In genomic region chr1:117740461-117740860, GRCh38 we compare ENCODE assay signal across 16 cellular contexts.
DNase-seq lines count a peak whose midpoint lies in the region; ATAC-seq, FAIRE-seq and TF ChIP-seq lines count a peak whose summit lies in the region.
"Had no signal": no experiment of that assay in that cellular context is flagged by ENCODE, and none has a peak within 500 bp of the region (broad histone marks: within the 10 kb centered on the region; RNA-seq: fewer than 3 reads in every experiment).

No MANE protein-coding gene starts in this region.

- no peak overlapping the region for H2AK9ac ChIP-seq in IMR-90 (replicated peaks; ENCODE audit: low read depth, low read length, poor library complexity)

- H3K79me2 ChIP-seq in H1 (ENCODE audit: control insufficient read depth in 1 of 2, insufficient read depth in 2 of 2, low read length in 2 of 2): no peaks in the 10 kb centered on the region
- H3K79me2 ChIP-seq in osteoblast (ENCODE audit: insufficient read depth, low read length): no peaks in the 10 kb centered on the region

- peak; percentile 63 for ATAC-seq in IMR-90 (ENCODE audit: low read depth)
- ATAC-seq: Panc1 had no signal

- DNase-seq in EH (ENCODE audit: low read depth) (peak; percentile 12), IMR-90 (no peak), H1 (ENCODE audit: low read depth in 1 of 2, low spot score in 2 of 2) (no peak), osteoblast (ENCODE audit: insufficient read length, low spot score, missing footprints) (no peak), COLO668 (lab: John Stamatoyannopoulos, UW; ENCODE audit: unreplicated experiment) (no peak), SIG-M5 treated with dmso at 0.1 percent for 504 hours (lab: John Stamatoyannopoulos, UW; ENCODE audit: unreplicated experiment) (no peak), OCI-M2 (lab: John Stamatoyannopoulos, UW; ENCODE audit: unreplicated experiment) (no peak)
- DNase-seq: C1 segment of cervical spinal cord, H7, Kasumi-1, NCI-H1105 treated with DMSO at 0.1 percent for 48 hours, NCI-H1694 treated with DMSO at 0.1 percent for 48 hours, NCI-H446 treated with DMSO at 0.1 percent for 48 hours, NCI-H82 had no signal

- POLR2A ChIA-PET in IMR-90 (lab: Charles Lee; ENCODE audit: unreplicated experiment) (no interaction called here), H1 (lab: Charles Lee; ENCODE audit: partially characterized antibody) (no interaction called here)

- H2BK5ac ChIP-seq in IMR-90 (ENCODE audit: low read depth, low read length, poor library complexity, severe bottlenecking) (no peak overlapping the region), H1 (ENCODE audit: low read depth, low read length) (no peak overlapping the region)

- no peak overlapping the region for H4K91ac ChIP-seq in IMR-90 (ENCODE audit: insufficient read depth, low read depth, low read length)
- H4K91ac ChIP-seq in H1 (replicated peaks; ENCODE audit: insufficient read length, low read length): no peak overlapping the region

- TF ChIP-seq CTCF in IMR-90 (conservative IDR thresholded peaks at IDR 0.05; ENCODE audit: low read depth, low read length) (no peak), H1 (IDR thresholded peaks at IDR 0.05; ENCODE audit: control extremely low read depth in 1 of 3, insufficient read depth in 1 of 3, low read depth in 1 of 3, low read length in 3 of 3) (no peak), osteoblast (IDR thresholded peaks at IDR 0.05; ENCODE audit: extremely low read depth, low read depth, low read length) (no peak)

- H3K27me3 ChIP-seq in IMR-90 (ENCODE audit: control insufficient read depth, insufficient read depth, low read length) (no peaks in the 10 kb centered on the region), H1 (replicated peaks in 1 of 4; ENCODE audit: control insufficient read depth in 3 of 4, extremely low read depth in 1 of 4, insufficient read depth in 3 of 4, low read length in 3 of 4) (no peaks in the 10 kb centered on the region), osteoblast (ENCODE audit: insufficient read depth, low read length) (no peaks in the 10 kb centered on the region)

- H2AFZ ChIP-seq in IMR-90 (replicated peaks; ENCODE audit: low read length, poor library complexity) (peak overlapping the region; percentile 55), H1 (ENCODE audit: low read length) (peak overlapping the region; percentile 68; the same call in 1 of the 2 replicates), osteoblast (ENCODE audit: low read length) (peak overlapping the region; percentile 21)

- no peak overlapping the region for H2AK5ac ChIP-seq in IMR-90 (ENCODE audit: low read depth, low read length)
- H2AK5ac ChIP-seq in H1 (ENCODE audit: low read depth, low read length): no peak overlapping the region

- no peaks in the 10 kb centered on the region for H3K9me1 ChIP-seq in IMR-90 (ENCODE audit: insufficient read depth, low read length)

- no peak for FAIRE-seq in H1 (lab: Jason Lieb, UNC)
- FAIRE-seq: GM12892 had no signal

- no peak for TF ChIP-seq RAD21 in IMR-90 (IDR thresholded peaks at IDR 0.05; ENCODE audit: low read length)
- no peak for TF ChIP-seq RAD21 in H1 (IDR thresholded peaks at IDR 0.05 in 1 of 2, conservative IDR thresholded peaks at IDR 0.05 in 1 of 2; ENCODE audit: low read depth in 2 of 2, low read length in 2 of 2)

- dilution Hi-C loops in IMR-90 (cut with HindIII; ENCODE audit: low sequenced_read_pairs, unreplicated experiment): no loop called here

- in situ Hi-C loops in IMR-90 (cut with MboI; ENCODE audit: low sequenced_read_pairs): no loop called here

- no peaks in the 10 kb centered on the region for H3K23me2 ChIP-seq in H1 (ENCODE audit: low read depth, low read length)

- H3K9ac ChIP-seq in IMR-90 (ENCODE audit: low read depth, low read length) (no peak overlapping the region), H1 (replicated peaks in 1 of 4; ENCODE audit: extremely low read depth in 1 of 4, low read depth in 3 of 4, low read length in 3 of 4) (no peak overlapping the region)

- no peak overlapping the region for H2BK15ac ChIP-seq in IMR-90 (ENCODE audit: low read depth, low read length)
- H2BK15ac ChIP-seq in H1 (ENCODE audit: low read length): no peak overlapping the region

- no TSS peak for BruUV-seq in IMR-90 (replicated peaks; lab: Mats Ljungman, UMichigan)

- TF ChIP-seq POLR2A in IMR-90 (IDR thresholded peaks at IDR 0.05; ENCODE audit: low read depth, low read length) (no peak), H1 (IDR thresholded peaks at IDR 0.05; ENCODE audit: control extremely low read depth in 1 of 2, low read depth in 2 of 2, low read length in 2 of 2) (no peak)

- whole genome bisulfite sequencing in IMR-90 (ENCODE audit: extremely low coverage in 2 of 2, insufficient read length in 1 of 2), 2 experiments: no CpG with 5 or more reads among the region's 3 CpGs
- WGBS in H1 (ENCODE audit: extremely low coverage in 1 of 2, insufficient coverage in 1 of 2, insufficient read length in 1 of 2, insufficient replicate concordance in 2 of 2, low coverage in 1 of 2, low lambda C conversion rate in 2 of 2, missing lambda C conversion rate in 1 of 2), 2 experiments: 74% methylated on average over 3 of the region's 3 CpGs; no CpG with 5 or more reads in 1 of the 2 experiments

- H3K79me1 ChIP-seq in IMR-90 (ENCODE audit: low read depth in 1 of 2, low read length in 2 of 2) (no peaks in the 10 kb centered on the region), H1 (ENCODE audit: low read depth, low read length) (no peaks in the 10 kb centered on the region)

- H3K4me2 ChIP-seq in IMR-90 (ENCODE audit: low read depth, low read length) (0 out of 2 replicates have a peak overlapping the region, but pooled peaks have one; percentile 7), H1 (ENCODE audit: insufficient read depth in 1 of 2, low read depth in 2 of 2, low read length in 2 of 2) (no peak overlapping the region), osteoblast (ENCODE audit: insufficient read depth, low read length) (no peak overlapping the region)

- intact Hi-C loops in IMR-90 (cut with micrococcal nuclease): no loop called here

- CTCF ChIA-PET in IMR-90 (lab: Yijun Ruan, JAX): interaction anchor here (0.7 to 1.4 kb wide), 2 partner anchors 13 to 14 kb away, joined by 3 to 4 read pairs; no protein-coding TSS in a partner anchor
- CTCF ChIA-PET in H1 (lab: Charles Lee; ENCODE audit: partially characterized antibody): interaction anchor here (0.6 to 2.9 kb wide), 2 partner anchors 14 to 17 kb away, joined by 3 to 17 read pairs; no protein-coding TSS in a partner anchor

- H3K4me3 ChIP-seq in IMR-90 (ENCODE audit: insufficient read depth, low read depth, low read length): no peak overlapping the region
- H3K4me3 ChIP-seq in H1 (ENCODE audit: extremely low read depth in 1 of 4, insufficient read depth in 2 of 4, low read depth in 3 of 4, low read length in 4 of 4): no peak overlapping the region
- no peak overlapping the region for H3K4me3 ChIP-seq in osteoblast (ENCODE audit: insufficient read depth, low read length)

- H3K56ac ChIP-seq in IMR-90 (ENCODE audit: extremely low read depth, insufficient read depth, low read length) (no peak overlapping the region), H1 (replicated peaks; ENCODE audit: insufficient read length, low read depth, low read length) (no peak overlapping the region)

- H2BK20ac ChIP-seq in IMR-90 (ENCODE audit: low read depth, low read length): no peak overlapping the region
- H2BK20ac ChIP-seq in H1 (ENCODE audit: low read length): no peak overlapping the region

- H3K27ac ChIP-seq in IMR-90 (ENCODE audit: insufficient read depth, low read length) (no peak overlapping the region), H1 (ENCODE audit: low read depth, low read length) (no peak overlapping the region), osteoblast (ENCODE audit: low read depth, low read length) (no peak overlapping the region)

- H3K4me1 ChIP-seq in IMR-90 (ENCODE audit: control insufficient read depth, insufficient read depth, low read length) (0 out of 2 replicates have a peak, but pooled peaks cover 2% of the 10 kb centered on the region), H1 (replicated peaks in 1 of 4; ENCODE audit: control insufficient read depth in 3 of 4, insufficient read depth in 4 of 4, low read length in 3 of 4) (no peaks in the 10 kb centered on the region), osteoblast (ENCODE audit: insufficient read depth, low read length) (peaks cover under 1% of the 10 kb centered on the region)

- H3K23ac ChIP-seq in IMR-90 (ENCODE audit: low read depth, low read length) (no peak overlapping the region), H1 (ENCODE audit: insufficient read length) (no peak overlapping the region)

- TF ChIP-seq EP300 in H1 (IDR thresholded peaks at IDR 0.05; ENCODE audit: borderline replicate concordance in 1 of 2, low read depth in 2 of 2, low read length in 2 of 2): no peak

- no peak overlapping the region for H4K5ac ChIP-seq in IMR-90 (ENCODE audit: low read depth, low read length)
- H4K5ac ChIP-seq in H1 (ENCODE audit: insufficient read length, low read depth, low read length): no peak overlapping the region

- no peak overlapping the region for H3K4ac ChIP-seq in IMR-90 (ENCODE audit: low read depth, low read length)
- H3K4ac ChIP-seq in H1 (replicated peaks; ENCODE audit: insufficient read length, low read depth, low read length): no peak overlapping the region

- H4K20me1 ChIP-seq in IMR-90 (ENCODE audit: insufficient read depth, low read length) (no peaks in the 10 kb centered on the region), H1 (replicated peaks in 1 of 2; ENCODE audit: control insufficient read depth in 1 of 2, insufficient read depth in 2 of 2, low read length in 2 of 2) (no peaks in the 10 kb centered on the region), osteoblast (ENCODE audit: insufficient read depth, low read length) (no peaks in the 10 kb centered on the region)

- H3K14ac ChIP-seq in IMR-90 (replicated peaks; ENCODE audit: low read depth, low read length): no peak overlapping the region; the same call in 1 of the 2 replicates
- no peak overlapping the region for H3K14ac ChIP-seq in H1 (ENCODE audit: insufficient read length)

- H2BK120ac ChIP-seq in IMR-90 (ENCODE audit: low read depth, low read length): no peak overlapping the region
- H2BK120ac ChIP-seq in H1 (replicated peaks; ENCODE audit: low read depth, low read length): no peak overlapping the region

- no peak overlapping the region for H3K18ac ChIP-seq in IMR-90 (ENCODE audit: low read depth, low read length)
- H3K18ac ChIP-seq in H1 (ENCODE audit: extremely low read depth, low read length): no peak overlapping the region

- H3K9me3 ChIP-seq in IMR-90 (ENCODE audit: control insufficient read depth, insufficient read depth, low read length) (no peaks in the 10 kb centered on the region), H1 (ENCODE audit: insufficient read depth in 2 of 2, low read depth in 1 of 2, low read length in 1 of 2) (no peaks in the 10 kb centered on the region), osteoblast (ENCODE audit: low read depth, low read length) (no peaks in the 10 kb centered on the region)

- H3K36me3 ChIP-seq in IMR-90 (ENCODE audit: control insufficient read depth, insufficient read depth, low read length): no peaks in the 10 kb centered on the region
- no peaks in the 10 kb centered on the region for H3K36me3 ChIP-seq in H1 (ENCODE audit: control insufficient read depth in 2 of 4, insufficient read depth in 4 of 4, low read length in 3 of 4)
- H3K36me3 ChIP-seq in osteoblast (ENCODE audit: insufficient read depth, low read length): no peaks in the 10 kb centered on the region

- H2BK12ac ChIP-seq in H1 (ENCODE audit: low read depth, low read length): no peak overlapping the region

- H4K8ac ChIP-seq in IMR-90 (ENCODE audit: low read depth in 2 of 2, low read length in 2 of 2): no peak overlapping the region; a peak in 1 of 4 replicates
- no peak overlapping the region for H4K8ac ChIP-seq in H1 (ENCODE audit: extremely low read depth, insufficient read depth, low read length)
